Comparison of ENCODE assay signal across 26 cellular contexts in genomic region chr10:49409755-49410154, GRCh38. TPM values are rescaled to one million over a fixed set of nuclear protein-coding genes. Genes with fewer than 3 reads are reported as not detected.
"Had no signal": no experiment of that assay in that cellular context is flagged by ENCODE, and none has a peak within 500 bp of the region (broad histone marks: within the 10 kb centered on the region; RNA-seq: fewer than 3 reads in every experiment).

No MANE protein-coding gene starts in this region.

- H3K9me3 ChIP-seq: SJSA1 had no signal

- H3K4me3 ChIP-seq: SJSA1 had no signal

- DNase-seq: activated B cell treated with CpG ODN at 0.5 μM for 24 hours; activated CD4-positive, alpha-beta memory T cell treated with anti-CD3 and anti-CD28 coated beads, Interleukin-2, amount 10 ng/mL, durations not matched to agents 7 days and 5 days; activated CD4-positive, alpha-beta T cell treated with anti-CD3 and anti-CD28 coated beads for 36 hours; activated CD4-positive, alpha-beta T cell treated with anti-CD3 and anti-CD28 coated beads, Interleukin-2, amount 50 U/mL, for 1 hour; activated gamma-delta T cell treated with Interleukin-2 at 50 U/mL for 16 hours; activated naive CD4-positive, alpha-beta T cell treated with anti-CD3 and anti-CD28 coated beads, Interleukin-2, amount 10 ng/mL, durations not matched to agents 7 days and 5 days; activated naive CD8-positive, alpha-beta T cell treated with anti-CD3 and anti-CD28 coated beads for 36 hours; activated T-cell treated with anti-CD3 and anti-CD28 coated beads for 4 hours; activated T-cell treated with anti-CD3 and anti-CD28 coated beads, Interleukin-2, amount 50 U/mL, for 48 hours; cerebellar nuclear complex; MM.1S; NCI-H1105; NCI-H1436; NCI-H1694 treated with DMSO at 0.1 percent for 48 hours; NCI-H2081; NCI-H446; NCI-H524; T-helper 17 cell; T-helper 9 cell had no signal

- FAIRE-seq: RCC 7860 had no signal

- H3K4me1 ChIP-seq: SJSA1 had no signal

- H3K36me3 ChIP-seq: SJSA1 had no signal

- ATAC-seq: activated CD4-positive, alpha-beta T cell treated with anti-CD3 and anti-CD28 coated beads for 36 hours; activated T-helper 17 cell treated with anti-CD3 and anti-CD28 coated beads, Interleukin-2, amount 50 U/mL, for 72 hours; SK-N-SH treated with all-trans-retinoic acid at 6 μM for 48 hours; T-helper 17 cell had no signal

- H3K27ac ChIP-seq: SJSA1 had no signal

RNA-seq across cellular contexts. Expression of gene DRGX, which starts 13.9 kb away (rescaled TPM):
- total RNA-seq: activated B cell treated with CpG ODN at 0.5 μM for 24 hours; activated CD4-positive, alpha-beta memory T cell treated with anti-CD3 and anti-CD28 coated beads, Interleukin-2, amount 10 ng/mL, durations not matched to agents 7 days and 5 days; activated CD4-positive, alpha-beta T cell treated with anti-CD3 and anti-CD28 coated beads for 36 hours; activated CD8-positive, alpha-beta memory T cell treated with anti-CD3 and anti-CD28 coated beads for 36 hours; activated naive CD8-positive, alpha-beta T cell treated with anti-CD3 and anti-CD28 coated beads for 36 hours; activated T-helper 17 cell treated with anti-CD3 and anti-CD28 coated beads, Interleukin-2, amount 50 U/mL, for 72 hours; cardiac septum; SJSA1; T-helper 17 cell had no signal
- polyA plus RNA-seq: adipose tissue had no signal
